9 cellular contexts compared by ENCODE assay signal in the genomic region with DNA sequence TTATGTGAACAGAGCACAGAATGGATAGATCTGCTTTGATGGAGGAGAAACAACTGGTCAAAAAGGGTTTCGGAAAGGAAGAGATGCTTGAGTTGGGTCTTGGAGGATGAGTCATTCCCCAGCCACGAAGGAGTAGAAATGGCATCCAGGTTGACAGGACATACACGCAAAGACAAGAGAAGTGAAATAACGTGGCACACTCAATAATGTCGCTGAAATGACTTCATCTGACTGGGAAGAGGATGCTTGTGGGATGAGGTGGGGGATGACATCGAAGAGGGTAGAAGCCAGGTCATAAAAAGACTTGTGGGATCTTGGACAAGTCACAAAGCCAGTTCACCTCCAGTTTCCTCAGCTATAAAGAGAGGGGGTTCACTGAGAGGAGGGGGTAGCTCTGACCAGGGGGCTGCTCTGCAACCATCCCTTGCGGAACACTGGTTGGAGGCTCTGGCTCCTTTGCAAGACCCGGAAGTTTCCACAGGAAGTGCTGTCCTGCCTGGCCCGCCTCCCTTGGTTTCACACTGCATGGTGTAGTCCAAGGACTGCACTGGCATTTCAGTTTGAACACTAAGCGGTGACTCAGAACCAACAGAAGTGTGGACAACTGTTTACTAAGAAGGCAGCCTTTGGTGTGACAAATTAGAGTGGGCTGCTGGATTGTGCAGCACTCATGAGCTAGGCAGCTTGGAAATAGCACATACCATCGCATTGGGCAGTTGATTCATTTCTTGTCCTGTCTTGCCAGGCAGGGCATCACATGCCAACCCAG.
A peak's percentile ranks its signal among the peaks of the same experiment; 100 is the strongest.
DNase-seq lines count a peak whose midpoint lies in the region; ATAC-seq, FAIRE-seq and TF ChIP-seq lines count a peak whose summit lies in the region.
"Had no signal": no experiment of that assay in that cellular context is flagged by ENCODE, and none has a peak within 500 bp of the region (broad histone marks: within the 10 kb centered on the region; RNA-seq: fewer than 3 reads in every experiment).

No MANE protein-coding gene starts in this region.

- no peaks in the 10 kb centered on the region for H3K9me3 ChIP-seq in neural progenitor cell (ENCODE audit: low read depth)

- H3F3A ChIP-seq in neural progenitor cell (ENCODE audit: low read depth) = no peaks in the 10 kb centered on the region

- peak; percentile 76 for FAIRE-seq in bronchial epithelial cell (lab: Jason Lieb, UNC)

- H3K4me3 ChIP-seq in bronchial epithelial cell (ENCODE audit: low read depth, low read length) = no peak overlapping the region
- no peak overlapping the region for H3K4me3 ChIP-seq in neural progenitor cell

- H3K4me1 ChIP-seq in neural progenitor cell = no peaks in the 10 kb centered on the region

- no peaks in the 10 kb centered on the region for H4K20me1 ChIP-seq in neural progenitor cell (ENCODE audit: low read depth)

- no peak overlapping the region for H3K4me3 Mint-ChIP-seq in neural progenitor cell

- peak; percentile 50 for ATAC-seq in GM19452 (IDR thresholded peaks at IDR 0.05; ENCODE audit: unreplicated experiment)
- peak; percentile 55 for ATAC-seq in HG03521 (IDR thresholded peaks at IDR 0.05; ENCODE audit: unreplicated experiment)

- H3K27me3 ChIP-seq in bronchial epithelial cell (ENCODE audit: control insufficient read depth, insufficient read depth, low read length) (no peaks in the 10 kb centered on the region), neural progenitor cell (no peaks in the 10 kb centered on the region)

- peak; percentile 28 for DNase-seq in Ammon's horn (ENCODE audit: low spot score)
- DNase-seq in bronchial epithelial cell (ENCODE audit: low read depth) = peak; percentile 95
- no peak for DNase-seq in neural progenitor cell (ENCODE audit: low spot score)
- DNase-seq in SHP77 (lab: John Stamatoyannopoulos, UW) = no peak
- no peak for DNase-seq in iPS-NIHi11 (ENCODE audit: low spot score)
- no peak for DNase-seq in OCI-M2 (lab: John Stamatoyannopoulos, UW; ENCODE audit: unreplicated experiment)

- no peak overlapping the region for H3K9ac ChIP-seq in neural progenitor cell

- TF ChIP-seq CTCF in bronchial epithelial cell (IDR thresholded peaks at IDR 0.05; ENCODE audit: insufficient read depth, low read length, severe bottlenecking) = no peak
- no peak for TF ChIP-seq CTCF in neural progenitor cell (IDR thresholded peaks at IDR 0.05)

- H3K27me3 Mint-ChIP-seq in neural progenitor cell (ENCODE audit: insufficient read depth, low read depth) = peaks cover 3% of the 10 kb centered on the region

- H3K36me3 ChIP-seq in bronchial epithelial cell (ENCODE audit: control insufficient read depth, insufficient read depth, low read length) (no peaks in the 10 kb centered on the region), neural progenitor cell (no peaks in the 10 kb centered on the region)

- H3K4me2 ChIP-seq in neural progenitor cell = no peak overlapping the region

- no peaks in the 10 kb centered on the region for H3K79me2 ChIP-seq in neural progenitor cell (ENCODE audit: low read depth)

- H3K4me1 Mint-ChIP-seq in neural progenitor cell = peaks cover 3% of the 10 kb centered on the region

- no peak overlapping the region for H3K27ac ChIP-seq in neural progenitor cell
- H3K27ac ChIP-seq: VCaP had no signal

- no peak overlapping the region for H2AFZ ChIP-seq in neural progenitor cell (replicated peaks)

- no peaks in the 10 kb centered on the region for H3K9me3 Mint-ChIP-seq in neural progenitor cell

- no peak overlapping the region for H3K27ac Mint-ChIP-seq in neural progenitor cell

- H3K36me3 Mint-ChIP-seq in neural progenitor cell = no peaks in the 10 kb centered on the region

Comparison
In these comparisons a context has a peak if more than half of its experiments do, and no peak if none do; other contexts are left out.
1. DNase-seq: peak in Ammon's horn (single experiment) and bronchial epithelial cell (single experiment); none in neural progenitor cell (single experiment), SHP77 (0 of 2), iPS-NIHi11 (single experiment) and OCI-M2 (single experiment).